8 cellular contexts compared by ENCODE assay signal in the genomic region with DNA sequence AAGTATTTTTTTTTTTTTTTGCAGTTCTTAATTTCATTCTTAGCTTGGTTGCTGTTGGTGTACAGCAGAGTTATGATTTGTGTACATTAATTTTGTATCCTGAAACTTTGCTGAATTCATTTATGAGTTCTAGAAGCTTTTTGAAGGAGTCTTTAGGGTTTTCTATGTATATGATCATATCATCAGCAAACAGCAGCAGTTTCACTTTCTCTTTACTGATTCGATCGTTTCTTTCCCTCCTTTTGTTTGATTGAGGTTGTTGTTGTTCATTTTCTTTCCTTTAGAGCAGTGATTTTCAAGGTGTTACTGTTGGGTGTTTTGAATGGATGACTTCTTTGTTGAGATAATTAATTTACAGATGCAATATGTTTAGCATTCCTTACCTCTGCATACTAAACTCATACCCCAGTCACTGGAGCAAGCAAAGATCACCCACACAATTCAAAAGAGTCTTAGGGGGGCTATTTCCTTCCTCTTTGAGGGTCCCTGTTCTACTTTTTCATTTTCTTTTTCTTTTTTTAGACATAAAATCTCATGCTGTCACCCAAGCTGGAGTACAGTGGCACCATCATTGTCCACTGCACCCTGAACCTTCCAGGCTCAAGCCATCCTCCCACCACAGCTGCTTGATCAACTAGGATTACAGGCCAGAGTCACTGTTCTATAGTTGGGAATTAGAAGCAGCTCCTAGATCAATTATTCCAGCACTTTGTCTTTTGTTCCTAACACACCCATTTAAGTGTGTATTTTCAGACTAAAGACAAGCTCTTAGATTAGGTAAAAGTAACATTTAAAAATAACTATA.
DNase-seq lines count a peak whose midpoint lies in the region; ATAC-seq and TF ChIP-seq lines count a peak whose summit lies in the region.
"Not testable (repeated sequence)": the region's sequence is repeated elsewhere in the genome, so short reads cannot be mapped to it uniquely, and the experiment has no call there.

No MANE protein-coding gene starts in this region.

- H3K18ac ChIP-seq in mesenchymal stem cell (ENCODE audit: low read depth in 1 of 2, low read length in 2 of 2), result not testable (repeated sequence)

- peak overlapping the region; percentile 62; the same call in 1 of the 2 replicates for H3K4me2 ChIP-seq in MM.1S (ENCODE audit: low read depth, low read length)
- not testable (repeated sequence) for H3K4me2 ChIP-seq in mesenchymal stem cell (ENCODE audit: low read length, poor library complexity, severe bottlenecking)

- H3K79me2 ChIP-seq in MM.1S (ENCODE audit: low read length), result not testable (repeated sequence)

- not testable (repeated sequence) for H4K8ac ChIP-seq in mesenchymal stem cell (ENCODE audit: low read length)

- not testable (repeated sequence) for H2BK15ac ChIP-seq in mesenchymal stem cell (ENCODE audit: low read depth, poor library complexity, severe bottlenecking)

- H3K9me2 ChIP-seq in MM.1S (replicated peaks; ENCODE audit: insufficient read depth, low read length), result not testable (repeated sequence)

- H3K27ac Mint-ChIP-seq in T-helper 1 cell treated with Interleukin-12 subunit alpha and Interleukin-12 subunit beta and Interleukin-4 antibody, amounts not matched to agents 30 μg/mL and 1 μg/mL, for 36 hours, result peak overlapping the region; percentile 76
- H3K27ac Mint-ChIP-seq in MCF 10A (ENCODE audit: low read depth, unreplicated experiment), result peak overlapping the region; percentile 73

- not testable (repeated sequence) for H3K36me3 ChIP-seq in MM.1S (replicated peaks; ENCODE audit: insufficient read depth, low read length); mesenchymal stem cell (ENCODE audit: control insufficient read depth in 1 of 2, insufficient read depth in 2 of 2, low read depth in 1 of 2, low read length in 2 of 2)

- H3K4me3 Mint-ChIP-seq in T-helper 1 cell treated with Interleukin-12 subunit alpha and Interleukin-12 subunit beta and Interleukin-4 antibody, amounts not matched to agents 30 μg/mL and 1 μg/mL, for 36 hours, result peak overlapping the region; percentile 82
- peak overlapping the region; percentile 29 for H3K4me3 Mint-ChIP-seq in activated T-cell treated with anti-CD3 and anti-CD28 coated beads, Interleukin-2, amount 50 U/mL, for 4 hours
- H3K4me3 Mint-ChIP-seq in MCF 10A (ENCODE audit: unreplicated experiment), result peak overlapping the region; percentile 64

- not testable (repeated sequence) for H4K20me1 ChIP-seq in MM.1S (ENCODE audit: insufficient read depth, low read length)

- not testable (repeated sequence) for BruUV-seq in MCF 10A (replicated peaks; lab: Mats Ljungman, UMichigan)

- not testable (repeated sequence) for H3K4me1 Mint-ChIP-seq in T-helper 1 cell treated with Interleukin-12 subunit alpha and Interleukin-12 subunit beta and Interleukin-4 antibody, amounts not matched to agents 30 μg/mL and 1 μg/mL, for 36 hours (ENCODE audit: low read depth); activated T-cell treated with anti-CD3 and anti-CD28 coated beads, Interleukin-2, amount 50 U/mL, for 4 hours (ENCODE audit: low read depth); MCF 10A (ENCODE audit: insufficient read depth, unreplicated experiment)

- not testable (repeated sequence) for H3K9me3 ChIP-seq in MM.1S (replicated peaks; ENCODE audit: insufficient read depth, low read length); mesenchymal stem cell (ENCODE audit: control insufficient read depth, low read length)

- not testable (repeated sequence) for H3K23ac ChIP-seq in mesenchymal stem cell (ENCODE audit: low read length in 2 of 2)

- not testable (repeated sequence) for H3F3A ChIP-seq in MM.1S (ENCODE audit: insufficient read depth, low read length)

- not testable (repeated sequence) for H3K14ac ChIP-seq in mesenchymal stem cell (ENCODE audit: low read length in 2 of 2)

- H2BK120ac ChIP-seq in mesenchymal stem cell (ENCODE audit: low read depth, low read length), result not testable (repeated sequence)

- not testable (repeated sequence) for TF ChIP-seq CTCF in MM.1S (IDR thresholded peaks at IDR 0.05; ENCODE audit: low read length); MCF 10A (IDR thresholded peaks at IDR 0.05; ENCODE audit: unreplicated experiment)

- peak overlapping the region; percentile 34; the same call in 1 of the 2 replicates for H3K4me3 ChIP-seq in MM.1S (ENCODE audit: low read length)
- H3K4me3 ChIP-seq in mesenchymal stem cell (ENCODE audit: insufficient read depth in 1 of 2, low read depth in 1 of 2, low read length in 2 of 2), result peak overlapping the region in 1 of 2 experiments; percentile 58

- not testable (repeated sequence) for H4K91ac ChIP-seq in mesenchymal stem cell (ENCODE audit: low read length)

- H2BK12ac ChIP-seq in mesenchymal stem cell (ENCODE audit: low read length in 2 of 2), result not testable (repeated sequence)

- not testable (repeated sequence) for H2AK5ac ChIP-seq in mesenchymal stem cell (ENCODE audit: low read length, severe bottlenecking)

- not testable (repeated sequence) for H3K79me1 ChIP-seq in mesenchymal stem cell (replicated peaks; ENCODE audit: low read length, poor library complexity, severe bottlenecking)

- peak; percentile 7 for DNase-seq in A172 (ENCODE audit: low spot score)
- DNase-seq in DMS53 (lab: John Stamatoyannopoulos, UW), result peak; percentile 0
- peak; percentile 30 for DNase-seq in MM.1S
- DNase-seq in activated T-cell treated with anti-CD3 and anti-CD28 coated beads, Interleukin-2, amount 50 U/mL, for 4 hours; MCF 10A (ENCODE audit: unreplicated experiment); mesenchymal stem cell: not testable (repeated sequence)

- not testable (repeated sequence) for H3K9me3 Mint-ChIP-seq in T-helper 1 cell treated with Interleukin-12 subunit alpha and Interleukin-12 subunit beta and Interleukin-4 antibody, amounts not matched to agents 30 μg/mL and 1 μg/mL, for 36 hours; activated T-cell treated with anti-CD3 and anti-CD28 coated beads, Interleukin-2, amount 50 U/mL, for 4 hours; MCF 10A (ENCODE audit: unreplicated experiment)

- H3K27me3 Mint-ChIP-seq in T-helper 1 cell treated with Interleukin-12 subunit alpha and Interleukin-12 subunit beta and Interleukin-4 antibody, amounts not matched to agents 30 μg/mL and 1 μg/mL, for 36 hours (ENCODE audit: low read depth), result peaks cover 15% of the 10 kb centered on the region
- H3K27me3 Mint-ChIP-seq in activated T-cell treated with anti-CD3 and anti-CD28 coated beads, Interleukin-2, amount 50 U/mL, for 4 hours (ENCODE audit: low read depth); MCF 10A (ENCODE audit: insufficient read depth, unreplicated experiment): not testable (repeated sequence)

- CTCF ChIA-PET in MCF 10A (lab: Yijun Ruan, JAX), result interaction anchor here (0.7 kb wide), 1 partner anchor 882 kb away, joined by 6 read pairs; no protein-coding TSS in a partner anchor

- H3K4me1 ChIP-seq in MM.1S (ENCODE audit: low read length); mesenchymal stem cell (ENCODE audit: control insufficient read depth, insufficient read depth, low read depth, low read length): not testable (repeated sequence)

- H3K9ac ChIP-seq in MM.1S (ENCODE audit: low read length), result peak overlapping the region; percentile 48; the same call in 1 of the 2 replicates
- peak overlapping the region; percentile 57 for H3K9ac ChIP-seq in mesenchymal stem cell (ENCODE audit: low read length)

- ATAC-seq in GM19395 (IDR thresholded peaks at IDR 0.05; ENCODE audit: unreplicated experiment), result peak; percentile 64
- not testable (repeated sequence) for ATAC-seq in activated T-cell treated with anti-CD3 and anti-CD28 coated beads, Interleukin-2, amount 50 U/mL, for 4 hours

- H3K36me3 Mint-ChIP-seq in T-helper 1 cell treated with Interleukin-12 subunit alpha and Interleukin-12 subunit beta and Interleukin-4 antibody, amounts not matched to agents 30 μg/mL and 1 μg/mL, for 36 hours (ENCODE audit: low read depth); activated T-cell treated with anti-CD3 and anti-CD28 coated beads, Interleukin-2, amount 50 U/mL, for 4 hours (ENCODE audit: insufficient read depth); MCF 10A (ENCODE audit: insufficient read depth, unreplicated experiment): not testable (repeated sequence)

- WGBS in mesenchymal stem cell, result no CpG with 5 or more reads among the region's 2 CpGs

- not testable (repeated sequence) for H3K4ac ChIP-seq in mesenchymal stem cell (ENCODE audit: low read depth in 1 of 2, low read length in 2 of 2)

- peak overlapping the region; percentile 13; the same call in 1 of the 2 replicates for H3K27ac ChIP-seq in MM.1S (ENCODE audit: low read length)
- H3K27ac ChIP-seq in mesenchymal stem cell (ENCODE audit: low read length, poor library complexity, severe bottlenecking), result not testable (repeated sequence)

- H3K27me3 ChIP-seq in MM.1S (replicated peaks; ENCODE audit: insufficient read depth, low read length); mesenchymal stem cell (ENCODE audit: control insufficient read depth in 1 of 2, insufficient read depth in 1 of 2, low read length in 2 of 2): not testable (repeated sequence)

- H2AFZ ChIP-seq in MM.1S (ENCODE audit: low read length), result peak overlapping the region; percentile 56; the same call in 1 of the 2 replicates
- H2AFZ ChIP-seq in mesenchymal stem cell (ENCODE audit: low read depth, low read length), result not testable (repeated sequence)

- intact Hi-C loops in MCF 10A (cut with micrococcal nuclease), result not testable (repeated sequence)

- POLR2A ChIA-PET in MCF 10A (lab: Yijun Ruan, JAX), result not testable (repeated sequence)

- not testable (repeated sequence) for H2BK5ac ChIP-seq in mesenchymal stem cell (ENCODE audit: low read depth, low read length, poor library complexity, severe bottlenecking)

Comparison
In these comparisons a context has a peak if more than half of its experiments do, and no peak if none do; other contexts are left out.
1. H3K4me3 Mint-ChIP-seq: peak in every context shown above with its lines; median percentile 82 in T-helper 1 cell treated with Interleukin-12 subunit alpha and Interleukin-12 subunit beta and Interleukin-4 antibody, amounts not matched to agents 30 μg/mL and 1 μg/mL, for 36 hours; 64 in MCF 10A; 29 in activated T-cell treated with anti-CD3 and anti-CD28 coated beads, Interleukin-2, amount 50 U/mL, for 4 hours.